6 cellular contexts compared by ENCODE assay signal in genomic region chr19:1072371-1073015, GRCh38. TPM values are rescaled to one million over a fixed set of nuclear protein-coding genes. Genes with fewer than 3 reads are reported as not detected.
DNase-seq lines count a peak whose midpoint lies in the region; FAIRE-seq and TF ChIP-seq lines count a peak whose summit lies in the region.
"Had no signal": no experiment of that assay in that cellular context is flagged by ENCODE, and none has a peak within 500 bp of the region (broad histone marks: within the 10 kb centered on the region; RNA-seq: fewer than 3 reads in every experiment).

No MANE protein-coding gene starts in this region.

- H3K9me3 Mint-ChIP-seq in activated CD4-positive, alpha-beta T cell treated with anti-CD3 and anti-CD28 coated beads, Interleukin-2, amount 10 ng/mL, durations not matched to agents 7 days and 5 days, result no peaks in the 10 kb centered on the region
- peaks cover 3% of the 10 kb centered on the region for H3K9me3 Mint-ChIP-seq in neural progenitor cell

- H3K27me3 ChIP-seq in neural progenitor cell (peaks cover 51% of the 10 kb centered on the region), small intestine (ENCODE audit: control insufficient read depth in 2 of 2, insufficient read depth in 2 of 2, low read length in 2 of 2) (peaks cover 5% of the 10 kb centered on the region in 2 donors)

- H3K4me3 Mint-ChIP-seq in activated CD4-positive, alpha-beta T cell treated with anti-CD3 and anti-CD28 coated beads, Interleukin-2, amount 10 ng/mL, durations not matched to agents 7 days and 5 days, result peak overlapping the region; percentile 61
- H3K4me3 Mint-ChIP-seq in neural progenitor cell, result peak overlapping the region; percentile 81

- H3K9me3 ChIP-seq in neural progenitor cell (ENCODE audit: low read depth) (no peaks in the 10 kb centered on the region), small intestine (ENCODE audit: control insufficient read depth, low read depth) (no peaks in the 10 kb centered on the region)
- H3K9me3 ChIP-seq: SJCRH30 had no signal

- POLR2A ChIA-PET in activated CD4-positive, alpha-beta T cell treated with anti-CD3 and anti-CD28 coated beads, Interleukin-2, amount 10 ng/mL, durations not matched to agents 7 days and 5 days (lab: Charles Lee), result no interaction called here

- no peak overlapping the region for H3K9ac ChIP-seq in neural progenitor cell

- H3K36me3 ChIP-seq in neural progenitor cell (no peaks in the 10 kb centered on the region), small intestine (ENCODE audit: control insufficient read depth in 2 of 2, insufficient read depth in 2 of 2, low read length in 2 of 2) (no peaks in the 10 kb centered on the region)
- H3K36me3 ChIP-seq: brain microvascular endothelial cell, SJCRH30 had no signal

- FAIRE-seq in small intestine (lab: Jason Lieb, UNC), result no peak

- H3K27ac Mint-ChIP-seq in activated CD4-positive, alpha-beta T cell treated with anti-CD3 and anti-CD28 coated beads, Interleukin-2, amount 10 ng/mL, durations not matched to agents 7 days and 5 days, result peak overlapping the region; percentile 85
- no peak overlapping the region for H3K27ac Mint-ChIP-seq in neural progenitor cell

- H3F3A ChIP-seq in neural progenitor cell (ENCODE audit: low read depth), result peaks cover 31% of the 10 kb centered on the region

- CTCF ChIA-PET in activated CD4-positive, alpha-beta T cell treated with anti-CD3 and anti-CD28 coated beads, Interleukin-2, amount 10 ng/mL, durations not matched to agents 7 days and 5 days (lab: Charles Lee), result interaction anchor here (1.5 to 2.1 kb wide), 2 partner anchors 8 to 9 kb away, joined by 5 to 8 read pairs; no protein-coding TSS in a partner anchor

- peaks cover 61% of the 10 kb centered on the region for H3K36me3 Mint-ChIP-seq in activated CD4-positive, alpha-beta T cell treated with anti-CD3 and anti-CD28 coated beads, Interleukin-2, amount 10 ng/mL, durations not matched to agents 7 days and 5 days (ENCODE audit: low read depth)
- no peaks in the 10 kb centered on the region for H3K36me3 Mint-ChIP-seq in neural progenitor cell

- no peaks in the 10 kb centered on the region for H3K79me2 ChIP-seq in neural progenitor cell (ENCODE audit: low read depth)

- no peak overlapping the region for H2AFZ ChIP-seq in neural progenitor cell (replicated peaks)

- DNase-seq in activated CD4-positive, alpha-beta T cell treated with anti-CD3 and anti-CD28 coated beads, Interleukin-2, amount 10 ng/mL, durations not matched to agents 7 days and 5 days, result no peak
- no peak for DNase-seq in activated CD4-positive, alpha-beta T cell treated with anti-CD3 and anti-CD28 coated beads for 48 hours
- DNase-seq in neural progenitor cell (ENCODE audit: low spot score), result no peak
- DNase-seq in small intestine, result no peak
- DNase-seq: brain microvascular endothelial cell, SJCRH30 had no signal

- H3K4me1 ChIP-seq in neural progenitor cell, result peaks cover 1% of the 10 kb centered on the region
- peaks cover 0 to 4% of the 10 kb centered on the region in 2 donors for H3K4me1 ChIP-seq in small intestine (ENCODE audit: control insufficient read depth in 2 of 2, insufficient read depth in 1 of 2, low read depth in 1 of 2, low read length in 1 of 2)

- H3K27ac ChIP-seq in neural progenitor cell (no peak overlapping the region), small intestine (ENCODE audit: low read depth in 1 of 2, low read length in 1 of 2) (no peak overlapping the region)
- H3K27ac ChIP-seq: brain microvascular endothelial cell, SJCRH30 had no signal

- no peak overlapping the region for H3K4me3 ChIP-seq in neural progenitor cell
- no peak overlapping the region for H3K4me3 ChIP-seq in small intestine (ENCODE audit: low read depth in 1 of 2, low read length in 2 of 2)
- H3K4me3 ChIP-seq: SJCRH30 had no signal

- WGBS in small intestine, 3 donors, result 50 to 85% (median 55%) methylated on average over 11 of the region's 11 CpGs

- H3K4me2 ChIP-seq in neural progenitor cell, result no peak overlapping the region

- peaks cover 19% of the 10 kb centered on the region for H4K20me1 ChIP-seq in neural progenitor cell (ENCODE audit: low read depth)

- peaks cover 51% of the 10 kb centered on the region for H3K4me1 Mint-ChIP-seq in activated CD4-positive, alpha-beta T cell treated with anti-CD3 and anti-CD28 coated beads, Interleukin-2, amount 10 ng/mL, durations not matched to agents 7 days and 5 days
- H3K4me1 Mint-ChIP-seq in neural progenitor cell, result peaks cover 9% of the 10 kb centered on the region

- no peaks in the 10 kb centered on the region for H3K27me3 Mint-ChIP-seq in activated CD4-positive, alpha-beta T cell treated with anti-CD3 and anti-CD28 coated beads, Interleukin-2, amount 10 ng/mL, durations not matched to agents 7 days and 5 days
- H3K27me3 Mint-ChIP-seq in neural progenitor cell (ENCODE audit: insufficient read depth, low read depth), result peaks cover 30% of the 10 kb centered on the region

- no peak for TF ChIP-seq CTCF in neural progenitor cell (IDR thresholded peaks at IDR 0.05)

RNA-seq across cellular contexts. Expression of gene ARHGAP45, which starts 5.5 kb away (rescaled TPM):
- total RNA-seq in activated CD4-positive, alpha-beta T cell treated with anti-CD3 and anti-CD28 coated beads, Interleukin-2, amount 10 ng/mL, durations not matched to agents 7 days and 5 days, result 100 to 1,000 TPM; 487 to 570 TPM
- 9.6 and 18.2 TPM in 2 replicates for total RNA-seq in neural progenitor cell (ENCODE audit: low replicate concordance)
- polyA plus RNA-seq in small intestine, result 10 to 100 TPM; 34.3 to 81.1 (median 62.6) TPM

RNA-seq across cellular contexts. Expression of gene POLR2E, which starts 22.7 kb away (rescaled TPM):
- 100 to 1,000 TPM; 120 to 133 TPM for total RNA-seq in activated CD4-positive, alpha-beta T cell treated with anti-CD3 and anti-CD28 coated beads, Interleukin-2, amount 10 ng/mL, durations not matched to agents 7 days and 5 days
- total RNA-seq in neural progenitor cell (ENCODE audit: low replicate concordance), result 98.8 and 197 TPM in 2 replicates
- 100 to 1,000 TPM; 141 to 189 (median 143) TPM for polyA plus RNA-seq in small intestine

RNA-seq across cellular contexts. Expression of gene GPX4, which starts 31.3 kb away (rescaled TPM):
- 100 to 1,000 TPM; 106 to 114 TPM for total RNA-seq in activated CD4-positive, alpha-beta T cell treated with anti-CD3 and anti-CD28 coated beads, Interleukin-2, amount 10 ng/mL, durations not matched to agents 7 days and 5 days
- total RNA-seq in neural progenitor cell (ENCODE audit: low replicate concordance), result 289 and 439 TPM in 2 replicates
- 1,000 to 10,000 TPM in 2 of 3 donors, 100 to 1,000 TPM in 1; 335 to 1,298 (median 1,178) TPM for polyA plus RNA-seq in small intestine

RNA-seq across cellular contexts. Expression of gene ABCA7, which starts 32.6 kb away (rescaled TPM):
- total RNA-seq in activated CD4-positive, alpha-beta T cell treated with anti-CD3 and anti-CD28 coated beads, Interleukin-2, amount 10 ng/mL, durations not matched to agents 7 days and 5 days, result 10 to 100 TPM; 75.9 to 87.5 TPM
- total RNA-seq in neural progenitor cell (ENCODE audit: low replicate concordance), result 1.4 and 21.9 TPM in 2 replicates
- polyA plus RNA-seq in small intestine, result 10 to 100 TPM in 2 of 3 donors, 1 to 10 TPM in 1; 6.2 to 60.3 (median 34.2) TPM

RNA-seq across cellular contexts. Expression of gene CNN2, which starts 46.1 kb away (rescaled TPM):
- total RNA-seq in activated CD4-positive, alpha-beta T cell treated with anti-CD3 and anti-CD28 coated beads, Interleukin-2, amount 10 ng/mL, durations not matched to agents 7 days and 5 days, result 100 to 1,000 TPM; 558 to 580 TPM
- total RNA-seq in neural progenitor cell (ENCODE audit: low replicate concordance), result 131 and 196 TPM in 2 replicates
- polyA plus RNA-seq in small intestine, result 10 to 100 TPM; 14.5 to 34.4 (median 26.2) TPM

Comparison
In these comparisons a context has a peak if more than half of its experiments do, and no peak if none do; other contexts are left out.
1. RNA of gene ARHGAP45, which starts 5.5 kb away (total RNA-seq): 487 to 570 TPM in activated CD4-positive, alpha-beta T cell treated with anti-CD3 and anti-CD28 coated beads, Interleukin-2, amount 10 ng/mL, durations not matched to agents 7 days and 5 days; 9.6 to 18.2 TPM in neural progenitor cell; every median in the first group is over 10 times any median in the second.